ENCODE assay signal across 29 cellular contexts in genomic region chr3:70003119-70003518, GRCh38. TPM values are rescaled to one million over a fixed set of nuclear protein-coding genes. Genes with fewer than 3 reads are reported as not detected.
DNase-seq lines count a peak whose midpoint lies in the region; ATAC-seq, FAIRE-seq and TF ChIP-seq lines count a peak whose summit lies in the region.
"Had no signal": no experiment of that assay in that cellular context is flagged by ENCODE, and none has a peak within 500 bp of the region (broad histone marks: within the 10 kb centered on the region; RNA-seq: fewer than 3 reads in every experiment).

No MANE protein-coding gene starts in this region.

- intact Hi-C loops in K562 (cut with micrococcal nuclease) (no loop called here), kidney (cut with DNase I) (no loop called here), sciatic nerve (cut with DNase I) (no loop called here)

- no peaks in the 10 kb centered on the region for H3K79me2 ChIP-seq in K562 (ENCODE audit: control insufficient read depth, insufficient read depth, low read length)

- no peak overlapping the region for H2AFZ ChIP-seq in K562 (ENCODE audit: low read depth, low read length)

- DNase-seq in K562 (ENCODE audit: extremely low read depth in 1 of 4, low spot score in 3 of 4) = no peak
- DNase-seq in kidney = no peak
- no peak for DNase-seq in HuH-7 (ENCODE audit: low spot score)
- DNase-seq in RPMI8226 = no peak
- no peak for DNase-seq in sciatic nerve (ENCODE audit: low spot score)
- DNase-seq: 8988T; ACHN; BE2C; C1 segment of cervical spinal cord; CD4-positive, alpha-beta memory T cell; CD4-positive, CD25-positive, alpha-beta regulatory T cell; CD8-positive, alpha-beta memory T cell; COR-L47; DMS 273 treated with DMSO at 0.1 percent for 48 hours; DMS153; DMS53; DMS79; DND-41; EL; GF-D8 had no signal

- no peaks in the 10 kb centered on the region for H4K20me1 ChIP-seq in K562 (replicated peaks; ENCODE audit: control insufficient read depth, insufficient read depth, low read length)
- H4K20me1 ChIP-seq: BLaER1 had no signal

- peaks cover 0 to 5% of the 10 kb centered on the region in 2 experiments; a peak in 2 of 5 replicates for H3K4me1 ChIP-seq in K562 (replicated peaks in 1 of 2; ENCODE audit: control insufficient read depth in 2 of 2, insufficient read depth in 2 of 2, low read length in 2 of 2)
- H3K4me1 ChIP-seq in kidney (ENCODE audit: control insufficient read depth in 1 of 2, insufficient read depth in 1 of 2, low read depth in 1 of 2, low read length in 2 of 2) = no peaks in the 10 kb centered on the region

- no TSS peak for BruUV-seq in K562 (replicated peaks; lab: Mats Ljungman, UMichigan)

- H3K4me3 ChIP-seq in K562 (no peak overlapping the region), kidney (ENCODE audit: low read length in 2 of 2) (no peak overlapping the region)
- H3K4me3 ChIP-seq: BLaER1 had no signal

- no peak for ATAC-seq in K562
- ATAC-seq in sciatic nerve = no peak

- no peak for TF ChIP-seq CTCF in K562 (IDR thresholded peaks at IDR 0.05 in 2 of 3, conservative IDR thresholded peaks at IDR 0.05 in 1 of 3; ENCODE audit: insufficient read depth in 2 of 3, low read depth in 1 of 3, low read length in 3 of 3)
- TF ChIP-seq CTCF in kidney (IDR thresholded peaks at IDR 0.05; ENCODE audit: borderline replicate concordance, extremely low read depth, insufficient read depth) = no peak

- POLR2A ChIA-PET in K562 (lab: Yijun Ruan, JAX) = no interaction called here

- no peaks in the 10 kb centered on the region for H3K36me3 ChIP-seq in K562 (ENCODE audit: control insufficient read depth, insufficient read depth, low read length)
- H3K36me3 ChIP-seq in kidney (ENCODE audit: control insufficient read depth in 1 of 2, insufficient read depth in 2 of 2, low read length in 2 of 2) = no peaks in the 10 kb centered on the region
- H3K36me3 ChIP-seq: BE2C, BLaER1 had no signal

- in situ Hi-C loops in K562 (cut with MboI) = no loop called here

- H3K27ac ChIP-seq in K562 (ENCODE audit: extremely low read depth, low read depth, low read length) (no peak overlapping the region), kidney (ENCODE audit: low read depth in 2 of 2, low read length in 2 of 2) (no peak overlapping the region)
- H3K27ac ChIP-seq: BLaER1 had no signal

- no peaks in the 10 kb centered on the region; the same call in 1 of the 2 replicates for H3K9me3 ChIP-seq in K562 (replicated peaks; ENCODE audit: control insufficient read depth, insufficient read depth, low read depth, low read length)
- H3K9me3 ChIP-seq in kidney (ENCODE audit: control insufficient read depth in 1 of 2, low read length in 2 of 2) = no peaks in the 10 kb centered on the region
- H3K9me3 ChIP-seq: BE2C, BLaER1 had no signal

- no peak for TF ChIP-seq POLR2A in K562 (conservative IDR thresholded peaks at IDR 0.05)

- FAIRE-seq in K562 (lab: Jason Lieb, UNC) (no peak), kidney (lab: Jason Lieb, UNC) (peak; percentile 11)
- FAIRE-seq: A204.1, GM12891, GM19239 had no signal

- TF ChIP-seq EP300 in K562 (IDR thresholded peaks at IDR 0.05; ENCODE audit: low read length) = no peak

- no peak overlapping the region for H3K4me2 ChIP-seq in K562 (ENCODE audit: insufficient read depth, low read length)
- H3K4me2 ChIP-seq: BLaER1 had no signal

- no peak for TF ChIP-seq RAD21 in K562 (CRISPR knock-in tag; conservative IDR thresholded peaks at IDR 0.05 in 1 of 2, IDR thresholded peaks at IDR 0.05 in 1 of 2)

- CTCF ChIA-PET in K562 (lab: Yijun Ruan, JAX; ENCODE audit: low intra/inter-chr PET ratio) = no interaction called here

- no peaks in the 10 kb centered on the region for H3K27me3 ChIP-seq in K562 (ENCODE audit: control insufficient read depth in 2 of 2, insufficient read depth in 2 of 2, low read length in 2 of 2)
- H3K27me3 ChIP-seq: BE2C, BLaER1 had no signal

- H3K9ac ChIP-seq in K562 (ENCODE audit: insufficient read depth in 1 of 2, low read depth in 2 of 2, low read length in 2 of 2) = no peak overlapping the region
- no peak overlapping the region for H3K9ac ChIP-seq in kidney (ENCODE audit: low read length in 2 of 2)
- H3K9ac ChIP-seq: BLaER1 had no signal

- H3K9me1 ChIP-seq in K562 (ENCODE audit: control insufficient read depth, insufficient read depth, low read length) = no peaks in the 10 kb centered on the region

TF ChIP-seq in K562, 482 proteins besides CTCF, POLR2A, EP300 and RAD21:
- TF ChIP-seq ZNF507 (tag; conservative IDR thresholded peaks at IDR 0.05) (peak; percentile 92), BRF1 (IDR thresholded peaks at IDR 0.05; ENCODE audit: borderline replicate concordance, extremely low read depth, insufficient read length) (no peak)

RNA-seq across cellular contexts. Expression of gene SAMMSON, which starts 3.6 kb away (rescaled TPM):
- 3.4 and 12.0 TPM in 2 replicates for total RNA-seq in K562 (2011; cell fraction: chromatin; rRNA removed; ENCODE audit: low replicate concordance)
- 1.8 and 3.3 TPM in 2 replicates for total RNA-seq in K562 (2011; cell fraction: nucleolus; rRNA removed)
- total RNA-seq in K562 (2011; cell fraction: nucleoplasm; rRNA removed) = 8.1 and 10.4 TPM in 2 replicates
- total RNA-seq in K562 (2014; rRNA removed) (0.90 and 2.0 TPM in 2 replicates), K562 (2014; rRNA removed; fragmentation: Illumina TruSeq; extraction: Trizol) (4.4 and 4.8 TPM in 2 replicates), K562 (2015; rRNA removed; fragmentation: Illumina TruSeq; extraction: Trizol) (2.3 and 2.4 TPM in 2 replicates), K562 (2021) (1.3 and 1.8 TPM in 2 replicates), kidney (0.98 TPM), sciatic nerve (3.4 TPM)
- polyA plus RNA-seq in K562 (2011; rRNA removed) (0.65 TPM in 1 of 2 replicates, not detected in the other), K562 (2014; fragmentation: Illumina TruSeq; extraction: Trizol) (1.7 and 2.0 TPM in 2 replicates), K562 (2014; fragmentation: Nextera tagmentation; extraction: Ambion mirVana) (1 to 10 TPM; 1.3 to 1.9 TPM), K562 (2014; rRNA removed) (1.9 and 2.2 TPM in 2 replicates), kidney (ENCODE audit: insufficient read depth, low read depth, low replicate concordance) (not detected)
- polyA plus RNA-seq in K562 (2011; cell fraction: cytosol; rRNA removed) = 0.12 TPM in 1 of 2 replicates, not detected in the other
- 0.27 and 1.1 TPM in 2 replicates for polyA plus RNA-seq in K562 (2011; cell fraction: nucleus; rRNA removed)
- polyA plus RNA-seq in K562 (2012) = 0.70 and 1.4 TPM in 2 replicates
- polyA minus RNA-seq in K562 (2011; rRNA and poly(A)+ RNA removed) = 0.54 and 2.9 TPM in 2 replicates
- polyA minus RNA-seq in K562 (2011; cell fraction: cytosol; rRNA and poly(A)+ RNA removed) = 0.86 TPM in 1 of 2 replicates, not detected in the other
- polyA minus RNA-seq in K562 (2011; cell fraction: nucleus; rRNA and poly(A)+ RNA removed) = 1.00 and 3.8 TPM in 2 replicates
- total RNA-seq: A673; CD4-positive, alpha-beta memory T cell; CD4-positive, CD25-positive, alpha-beta regulatory T cell; CD8-positive, alpha-beta memory T cell; Daoy; G401 had no signal
- polyA plus RNA-seq: AG04450; CD14-positive monocyte; CD4-positive, alpha-beta memory T cell; CD4-positive, CD25-positive, alpha-beta regulatory T cell; CD8-positive, alpha-beta memory T cell had no signal
